ENCODE assay signal across 12 cellular contexts in genomic region chr4:186820371-186820990, GRCh38.
A peak's percentile ranks its signal among the peaks of the same experiment; 100 is the strongest.
DNase-seq lines count a peak whose midpoint lies in the region; ATAC-seq and TF ChIP-seq lines count a peak whose summit lies in the region.
"Had no signal": no experiment of that assay in that cellular context is flagged by ENCODE, and none has a peak within 500 bp of the region (broad histone marks: within the 10 kb centered on the region; RNA-seq: fewer than 3 reads in every experiment).

No MANE protein-coding gene starts in this region.

- in situ Hi-C loops in SK-MEL-5 (cut with HindIII; ENCODE audit: low pct_unique_long_range_greater_than_20kb, low sequenced_read_pairs), result no loop called here

- no peaks in the 10 kb centered on the region for H3K9me2 ChIP-seq in PC-9 (ENCODE audit: insufficient read depth)

- no peaks in the 10 kb centered on the region for H3K9me3 ChIP-seq in heart right ventricle
- H3K9me3 ChIP-seq in PC-9 (ENCODE audit: insufficient read depth, low read depth), result no peaks in the 10 kb centered on the region
- H3K9me3 ChIP-seq: breast epithelium, prostate gland had no signal

- H3K4me2 ChIP-seq in PC-9, result no peak overlapping the region

- POLR2A ChIA-PET in PC-9 (lab: Charles Lee; ENCODE audit: unreplicated experiment), result no interaction called here

- CTCF ChIA-PET in PC-9 (lab: Charles Lee), result no interaction called here

- DNase-seq in SHP77 (lab: John Stamatoyannopoulos, UW), result peak; percentile 25 to 54
- no peak for DNase-seq in SHP77 treated with DMSO at 0.1 percent for 48 hours (lab: John Stamatoyannopoulos, UW)
- DNase-seq in SK-MEL-5 (ENCODE audit: low read depth, low spot score), result peak; percentile 72
- DNase-seq in heart right ventricle, result peak; percentile 22 to 58
- peak; percentile 55 for DNase-seq in ureter (ENCODE audit: low spot score)
- no peak for DNase-seq in PC-9
- DNase-seq: activated CD4-positive, alpha-beta T cell treated with anti-CD3 and anti-CD28 coated beads, Interleukin-2, amount 50 U/mL, for 1 hour; stimulated activated CD8-positive, alpha-beta memory T cell treated with anti-CD3 and anti-CD28 coated beads, Interleukin-4, amount 100 ng/mL, for 48 hours had no signal

- no peaks in the 10 kb centered on the region for H3K79me2 ChIP-seq in PC-9 (ENCODE audit: low read depth)

- H3F3A ChIP-seq in PC-9 (ENCODE audit: insufficient read depth, low read depth), result no peaks in the 10 kb centered on the region

- 29 to 31% methylated on average over 5 of the region's 5 CpGs for WGBS in heart right ventricle, 2 donors

- no peak overlapping the region for H2AFZ ChIP-seq in PC-9

- H3K27ac ChIP-seq in heart right ventricle (no peak overlapping the region), PC-9 (no peak overlapping the region)
- H3K27ac ChIP-seq: breast epithelium, prostate gland had no signal

- BruUV-seq in PC-9 (replicated peaks; lab: Mats Ljungman, UMichigan), result no TSS peak

- no peaks in the 10 kb centered on the region for H3K27me3 ChIP-seq in heart right ventricle
- no peaks in the 10 kb centered on the region for H3K27me3 ChIP-seq in PC-9 (ENCODE audit: insufficient read depth, low read depth)
- H3K27me3 ChIP-seq: breast epithelium had no signal

- no peaks in the 10 kb centered on the region for H3K36me3 ChIP-seq in heart right ventricle
- H3K36me3 ChIP-seq in PC-9 (ENCODE audit: low read depth), result no peaks in the 10 kb centered on the region
- H3K36me3 ChIP-seq: breast epithelium, prostate gland had no signal

- intact Hi-C loops in heart right ventricle (cut with DNase I) (no loop called here), PC-9 (cut with micrococcal nuclease; ENCODE audit: unreplicated experiment) (no loop called here)

- no peaks in the 10 kb centered on the region for H4K20me1 ChIP-seq in PC-9 (ENCODE audit: insufficient read depth)

- H3K4me3 ChIP-seq in heart right ventricle (no peak overlapping the region), PC-9 (no peak overlapping the region)
- H3K4me3 ChIP-seq: breast epithelium, prostate gland had no signal

- H3K4me1 ChIP-seq in heart right ventricle (peaks cover 0 to 5% (median 0%) of the 10 kb centered on the region in 9 donors), PC-9 (replicated peaks; ENCODE audit: insufficient read depth) (no peaks in the 10 kb centered on the region)
- H3K4me1 ChIP-seq: breast epithelium, prostate gland had no signal

- ATAC-seq in heart right ventricle, result no peak
- ATAC-seq in HG02970 (IDR thresholded peaks at IDR 0.05; ENCODE audit: low FRiP score, unreplicated experiment), result no peak
- no peak for ATAC-seq in HG03432 (IDR thresholded peaks at IDR 0.05; ENCODE audit: unreplicated experiment)

- TF ChIP-seq CTCF in heart right ventricle (IDR thresholded peaks at IDR 0.05) (no peak), PC-9 (conservative IDR thresholded peaks at IDR 0.05) (no peak)

Comparison
In these comparisons a context has a peak if more than half of its experiments do, and no peak if none do; other contexts are left out.
1. DNase-seq: peak in SHP77 (2 of 2), SK-MEL-5 (single experiment), heart right ventricle (2 of 2) and ureter (single experiment); none in SHP77 treated with DMSO at 0.1 percent for 48 hours (single experiment) and PC-9 (0 of 2).